ENCODE assay signal across 18 cellular contexts in the genomic region with DNA sequence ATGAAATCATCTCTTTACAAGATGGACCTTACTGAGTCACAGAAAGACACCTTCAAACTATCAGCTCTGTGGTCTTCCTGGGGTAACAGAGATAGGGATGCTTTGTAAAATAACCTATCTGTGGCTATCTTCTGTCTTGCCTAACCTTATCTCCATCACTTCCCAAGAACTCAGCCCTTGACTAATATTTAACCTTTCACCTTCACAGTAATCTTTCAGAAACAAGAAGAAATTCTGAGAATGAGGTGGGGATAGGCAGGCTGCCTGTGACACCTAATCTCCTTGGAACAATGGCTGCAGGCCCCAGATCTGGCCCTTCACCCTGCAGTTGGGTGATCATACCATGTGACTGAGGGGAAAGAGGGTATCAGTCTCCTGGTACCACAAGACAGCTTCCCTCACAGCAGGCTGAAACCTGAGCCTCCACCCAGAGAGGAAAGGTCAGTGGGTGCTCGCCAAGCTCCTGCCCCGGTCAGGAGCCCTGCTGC. TPM values are rescaled to one million over a fixed set of nuclear protein-coding genes. Genes with fewer than 3 reads are reported as not detected.
DNase-seq lines count a peak whose midpoint lies in the region; ATAC-seq and TF ChIP-seq lines count a peak whose summit lies in the region.
"Had no signal": no experiment of that assay in that cellular context is flagged by ENCODE, and none has a peak within 500 bp of the region (broad histone marks: within the 10 kb centered on the region; RNA-seq: fewer than 3 reads in every experiment).

No MANE protein-coding gene starts in this region.

- H3K4me1 ChIP-seq in PC-9 (replicated peaks; ENCODE audit: insufficient read depth) (peaks cover 37% of the 10 kb centered on the region), ascending aorta (peaks cover 4 to 46% of the 10 kb centered on the region in 2 donors), neuronal stem cell (ENCODE audit: control insufficient read depth in 2 of 2, insufficient read depth in 1 of 2, low read depth in 1 of 2, low read length in 2 of 2) (peaks cover 0 to 7% of the 10 kb centered on the region in 2 donors), thyroid gland (peaks cover 0 to 9% of the 10 kb centered on the region in 2 donors)
- H3K4me1 ChIP-seq: BLaER1 had no signal

- intact Hi-C loops in PC-9 (cut with micrococcal nuclease; ENCODE audit: unreplicated experiment): no loop called here
- intact Hi-C loops in ascending aorta (cut with DNase I): no loop called here
- intact Hi-C loops in thyroid gland (cut with DNase I): no loop called here

- no peak overlapping the region for H2BK12ac ChIP-seq in neuronal stem cell (ENCODE audit: low read length)

- H4K91ac ChIP-seq in neuronal stem cell (ENCODE audit: low read depth, low read length, poor library complexity): no peak overlapping the region

- no peak for ATAC-seq in HG03097 (IDR thresholded peaks at IDR 0.05; ENCODE audit: low FRiP score, unreplicated experiment)

- no peaks in the 10 kb centered on the region for H3K36me3 ChIP-seq in PC-9 (ENCODE audit: low read depth)
- peaks cover 9 to 26% of the 10 kb centered on the region in 2 donors for H3K36me3 ChIP-seq in ascending aorta
- H3K36me3 ChIP-seq in neuronal stem cell (replicated peaks in 1 of 2; ENCODE audit: control insufficient read depth in 2 of 2, insufficient read depth in 2 of 2, low read length in 2 of 2): peaks cover 2 to 12% of the 10 kb centered on the region in 2 donors
- no peaks in the 10 kb centered on the region for H3K36me3 ChIP-seq in thyroid gland
- H3K36me3 ChIP-seq: BLaER1 had no signal

- no peak overlapping the region for H2BK5ac ChIP-seq in neuronal stem cell (ENCODE audit: low read length)

- no peak overlapping the region for H3K18ac ChIP-seq in neuronal stem cell (ENCODE audit: low read length)

- no peak overlapping the region for H2AK5ac ChIP-seq in neuronal stem cell (ENCODE audit: low read depth, low read length)

- no peaks in the 10 kb centered on the region for H3K79me2 ChIP-seq in PC-9 (ENCODE audit: low read depth)

- H3K4me2 ChIP-seq in PC-9 (peak overlapping the region; percentile 34), neuronal stem cell (ENCODE audit: insufficient read depth, low read length, poor library complexity, severe bottlenecking) (no peak overlapping the region)
- H3K4me2 ChIP-seq: BLaER1 had no signal

- H3K9ac ChIP-seq in neuronal stem cell (ENCODE audit: low read depth, low read length, poor library complexity): no peak overlapping the region
- H3K9ac ChIP-seq: BLaER1 had no signal

- no peaks in the 10 kb centered on the region for H3K9me2 ChIP-seq in PC-9 (ENCODE audit: insufficient read depth)

- H3K27ac ChIP-seq in PC-9: no peak overlapping the region
- peak overlapping the region; percentile 51 to 70 for H3K27ac ChIP-seq in ascending aorta
- H3K27ac ChIP-seq in neuronal stem cell (replicated peaks; ENCODE audit: low read length): no peak overlapping the region
- H3K27ac ChIP-seq in thyroid gland: peak overlapping the region in 2 of 3 donors; percentile 25 to 49
- H3K27ac ChIP-seq: BLaER1, lower lobe of right lung had no signal

- no TSS peak for BruUV-seq in PC-9 (replicated peaks; lab: Mats Ljungman, UMichigan)

- POLR2A ChIA-PET in PC-9 (lab: Charles Lee; ENCODE audit: unreplicated experiment): interaction anchor here (0.6 kb wide), 1 partner anchor 39 kb away, joined by 5 read pairs; no protein-coding TSS in a partner anchor

- no peaks in the 10 kb centered on the region for H3K79me1 ChIP-seq in neuronal stem cell (ENCODE audit: low read depth, low read length)

- peak overlapping the region; percentile 14 for H3K14ac ChIP-seq in neuronal stem cell (ENCODE audit: low read length)

- no CpG with 5 or more reads among the region's 2 CpGs for WGBS in neuronal stem cell (ENCODE audit: extremely low coverage in 2 of 2, insufficient read length in 2 of 2, insufficient replicate concordance in 1 of 2), 2 donors
- 83% methylated on average over 2 of the region's 2 CpGs; no CpG with 5 or more reads in 1 of the 2 donors for WGBS in thyroid gland, 2 donors

- no peak for TF ChIP-seq POLR2A in thyroid gland (IDR thresholded peaks at IDR 0.05)

- TF ChIP-seq CTCF in PC-9 (conservative IDR thresholded peaks at IDR 0.05): no peak
- TF ChIP-seq CTCF in ascending aorta (IDR thresholded peaks at IDR 0.05): no peak
- TF ChIP-seq CTCF in thyroid gland (IDR thresholded peaks at IDR 0.05): no peak

- no peak overlapping the region for H4K8ac ChIP-seq in neuronal stem cell (ENCODE audit: low read depth, low read length)

- H3K27me3 ChIP-seq in PC-9 (ENCODE audit: insufficient read depth, low read depth) (no peaks in the 10 kb centered on the region), ascending aorta (no peaks in the 10 kb centered on the region), neuronal stem cell (ENCODE audit: control insufficient read depth in 3 of 3, insufficient read depth in 3 of 3, low read depth in 1 of 3, low read length in 3 of 3) (no peaks in the 10 kb centered on the region), thyroid gland (no peaks in the 10 kb centered on the region)
- H3K27me3 ChIP-seq: BLaER1 had no signal

- no peak overlapping the region for H3K4me3 ChIP-seq in PC-9
- no peak overlapping the region for H3K4me3 ChIP-seq in ascending aorta
- no peak overlapping the region for H3K4me3 ChIP-seq in neuronal stem cell (ENCODE audit: low read length in 2 of 2)
- H3K4me3 ChIP-seq in thyroid gland (replicated peaks in 1 of 3): no peak overlapping the region
- H3K4me3 ChIP-seq: BLaER1, lower lobe of right lung, SK-N-MC had no signal

- H2BK15ac ChIP-seq in neuronal stem cell (ENCODE audit: low read length): no peak overlapping the region

- H2AFZ ChIP-seq in PC-9: no peak overlapping the region
- no peak overlapping the region for H2AFZ ChIP-seq in neuronal stem cell (ENCODE audit: low read length)

- DNase-seq in PC-9 (no peak), ascending aorta (ENCODE audit: low spot score in 2 of 2) (no peak), neuronal stem cell (ENCODE audit: low spot score) (no peak), thyroid gland (no peak), A172 (ENCODE audit: low spot score) (no peak), hippocampal formation (lab: John Stamatoyannopoulos, UW) (no peak)
- DNase-seq: activated CD4-positive, alpha-beta T cell treated with anti-CD3 and anti-CD28 coated beads for 48 hours; activated naive CD4-positive, alpha-beta T cell treated with anti-CD3 and anti-CD28 coated beads for 36 hours; KBM-7; lower lobe of right lung; naive B cell; NCI-H1105; NCI-H774; T-helper 9 cell had no signal

- no peaks in the 10 kb centered on the region for H3K9me3 ChIP-seq in PC-9 (ENCODE audit: insufficient read depth, low read depth)
- H3K9me3 ChIP-seq in ascending aorta: no peaks in the 10 kb centered on the region
- peaks cover 0 to 5% of the 10 kb centered on the region in 2 donors for H3K9me3 ChIP-seq in neuronal stem cell (replicated peaks in 1 of 2; ENCODE audit: control insufficient read depth in 2 of 2, insufficient read depth in 1 of 2, low read depth in 1 of 2, low read length in 2 of 2)
- H3K9me3 ChIP-seq in thyroid gland: no peaks in the 10 kb centered on the region
- H3K9me3 ChIP-seq: BLaER1, lower lobe of right lung had no signal

- no peak overlapping the region for H2BK120ac ChIP-seq in neuronal stem cell (ENCODE audit: low read depth, low read length)

- H3K23ac ChIP-seq in neuronal stem cell (ENCODE audit: low read depth, low read length, poor library complexity): no peak overlapping the region

- peaks cover 5% of the 10 kb centered on the region; the same call in 1 of the 2 replicates for H3F3A ChIP-seq in PC-9 (ENCODE audit: insufficient read depth, low read depth)

- no peak overlapping the region for H3K4ac ChIP-seq in neuronal stem cell (ENCODE audit: low read length)

- H4K20me1 ChIP-seq in PC-9 (ENCODE audit: insufficient read depth): no peaks in the 10 kb centered on the region
- H4K20me1 ChIP-seq: BLaER1 had no signal

- CTCF ChIA-PET in PC-9 (lab: Charles Lee): no interaction called here

RNA-seq across cellular contexts. Expression of gene CEBPE, which starts 27.4 kb away (rescaled TPM):
- not detected in 2 replicates for total RNA-seq in PC-9 (2021)
- total RNA-seq in ascending aorta: not detected
- polyA plus RNA-seq in neuronal stem cell (2013, experiment 1 of 2): not detected
- polyA plus RNA-seq in neuronal stem cell (2013, experiment 2 of 2): not detected
- not detected for total RNA-seq in thyroid gland
- 0.96 TPM in 1 of 2 replicates, not detected in the other for total RNA-seq in A172 (2014; rRNA removed; shearing (Covaris generic))
- total RNA-seq: progenitor cell of endocrine pancreas had no signal

RNA-seq across cellular contexts. Expression of gene SLC7A8, which starts 37.0 kb away (rescaled TPM):
- total RNA-seq in PC-9 (2021) (2.0 and 3.6 TPM in 2 replicates), ascending aorta (59.9 TPM), thyroid gland (10 to 100 TPM; 44.2 to 79.4 (median 53.1) TPM)
- polyA plus RNA-seq in neuronal stem cell (2013, experiment 1 of 2): 43.4 TPM
- 43.3 TPM for polyA plus RNA-seq in neuronal stem cell (2013, experiment 2 of 2)
- 1.5 and 2.5 TPM in 2 replicates for total RNA-seq in A172 (2014; rRNA removed; shearing (Covaris generic))

RNA-seq across cellular contexts. Expression of gene CIROP, which starts 41.7 kb away (rescaled TPM):
- not detected in 2 replicates for total RNA-seq in PC-9 (2021)
- not detected for total RNA-seq in ascending aorta
- polyA plus RNA-seq in neuronal stem cell (2013, experiment 1 of 2): not detected
- polyA plus RNA-seq in neuronal stem cell (2013, experiment 2 of 2): not detected
- total RNA-seq in thyroid gland: under 1 TPM in 1 of 4 donors, not detected in 3; 0.11 TPM
- not detected in 2 replicates for total RNA-seq in A172 (2014; rRNA removed; shearing (Covaris generic))
- total RNA-seq: activated naive CD4-positive, alpha-beta T cell treated with anti-CD3 and anti-CD28 coated beads for 36 hours; lower lobe of right lung; progenitor cell of endocrine pancreas had no signal

RNA-seq across cellular contexts. Expression of gene C14orf119, which starts 51.2 kb away (rescaled TPM):
- total RNA-seq in PC-9 (2021) (26.8 and 46.5 TPM in 2 replicates), ascending aorta (2.2 TPM), thyroid gland (10 to 100 TPM; 21.3 to 37.1 (median 28.9) TPM)
- polyA plus RNA-seq in neuronal stem cell (2013, experiment 1 of 2): 21.0 TPM
- 18.3 TPM for polyA plus RNA-seq in neuronal stem cell (2013, experiment 2 of 2)
- 23.0 and 34.5 TPM in 2 replicates for total RNA-seq in A172 (2014; rRNA removed; shearing (Covaris generic))

RNA-seq across cellular contexts. Expression of gene ACIN1, which starts 51.5 kb away (rescaled TPM):
- total RNA-seq in PC-9 (2021) (113 and 171 TPM in 2 replicates), ascending aorta (58.9 TPM), thyroid gland (100 to 1,000 TPM; 143 to 195 (median 152) TPM)
- polyA plus RNA-seq in neuronal stem cell (2013, experiment 1 of 2): 147 TPM
- 150 TPM for polyA plus RNA-seq in neuronal stem cell (2013, experiment 2 of 2)
- 53.6 and 58.8 TPM in 2 replicates for total RNA-seq in A172 (2014; rRNA removed; shearing (Covaris generic))

Comparison
In these comparisons a context has a peak if more than half of its experiments do, and no peak if none do; other contexts are left out.
1. H3K27ac ChIP-seq: peak in ascending aorta (2 of 2) and thyroid gland (2 of 3); none in PC-9 (single experiment) and neuronal stem cell (single experiment).